12 cellular contexts compared by ENCODE assay signal in the genomic region with DNA sequence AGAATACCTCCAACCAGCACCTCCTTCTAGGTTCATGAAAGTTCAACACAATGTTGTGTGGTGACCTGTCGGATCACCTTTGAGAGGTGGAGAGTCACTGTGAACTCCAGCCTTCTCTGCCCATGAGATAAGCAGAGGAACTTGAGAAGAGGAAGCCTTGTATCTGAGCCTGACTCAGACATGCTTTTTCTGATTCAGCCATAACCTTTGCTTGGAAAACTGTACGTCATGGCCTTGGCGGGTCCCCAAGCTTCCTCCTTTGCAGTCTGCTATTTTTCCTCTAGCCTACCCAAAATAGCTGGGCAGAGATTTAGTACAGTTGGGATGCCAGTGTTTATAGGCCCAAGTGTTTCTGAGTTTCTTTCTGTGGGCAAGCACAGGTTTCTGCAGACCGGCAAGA.
DNase-seq lines count a peak whose midpoint lies in the region; ATAC-seq, FAIRE-seq and TF ChIP-seq lines count a peak whose summit lies in the region.
"Had no signal": no experiment of that assay in that cellular context is flagged by ENCODE, and none has a peak within 500 bp of the region (broad histone marks: within the 10 kb centered on the region; RNA-seq: fewer than 3 reads in every experiment).

No MANE protein-coding gene starts in this region.

- H3K27me3 ChIP-seq in bronchial epithelial cell (ENCODE audit: control insufficient read depth, insufficient read depth, low read length) (no peaks in the 10 kb centered on the region), gastrocnemius medialis (no peaks in the 10 kb centered on the region)
- H3K27me3 ChIP-seq: foreskin keratinocyte had no signal

- TF ChIP-seq CTCF in bronchial epithelial cell (IDR thresholded peaks at IDR 0.05; ENCODE audit: insufficient read depth, low read length, severe bottlenecking): no peak
- no peak for TF ChIP-seq CTCF in gastrocnemius medialis (IDR thresholded peaks at IDR 0.05 in 4 of 5, conservative IDR thresholded peaks at IDR 0.05 in 1 of 5)

- no peak overlapping the region for H3K27ac ChIP-seq in gastrocnemius medialis
- H3K27ac ChIP-seq: foreskin keratinocyte had no signal

- no peaks in the 10 kb centered on the region for H3K27me3 Mint-ChIP-seq in T-helper 17 cell

- no peak for FAIRE-seq in bronchial epithelial cell (lab: Jason Lieb, UNC)
- FAIRE-seq: GM12878 had no signal

- no peaks in the 10 kb centered on the region for H3K9me3 ChIP-seq in gastrocnemius medialis
- H3K9me3 ChIP-seq in T-helper 17 cell (ENCODE audit: control insufficient read depth, low read length, poor library complexity, severe bottlenecking): no peaks in the 10 kb centered on the region

- H3K36me3 Mint-ChIP-seq in T-helper 17 cell (ENCODE audit: low read depth): no peaks in the 10 kb centered on the region
- H3K36me3 Mint-ChIP-seq: naive B cell had no signal

- in situ Hi-C loops in gastrocnemius medialis (cut with MboI; ENCODE audit: low sequenced_read_pairs in 4 of 4): no loop called here

- peaks cover 6 to 16% of the 10 kb centered on the region in 2 donors for H3K4me1 ChIP-seq in gastrocnemius medialis
- H3K4me1 ChIP-seq: foreskin keratinocyte had no signal

- intact Hi-C loops in gastrocnemius medialis (cut with DNase I; ENCODE audit: low total_unique reads): no loop called here

- H3K36me3 ChIP-seq in bronchial epithelial cell (ENCODE audit: control insufficient read depth, insufficient read depth, low read length): no peaks in the 10 kb centered on the region
- H3K36me3 ChIP-seq in gastrocnemius medialis: no peaks in the 10 kb centered on the region

- no peak for TF ChIP-seq POLR2A in gastrocnemius medialis (IDR thresholded peaks at IDR 0.05)

- H3K4me3 ChIP-seq in bronchial epithelial cell (ENCODE audit: low read depth, low read length): no peak overlapping the region
- H3K4me3 ChIP-seq in gastrocnemius medialis: no peak overlapping the region
- H3K4me3 ChIP-seq: GM12878 had no signal

- H3K4me3 Mint-ChIP-seq in T-helper 17 cell: no peak overlapping the region
- H3K4me3 Mint-ChIP-seq: naive B cell had no signal

- H3K27ac Mint-ChIP-seq in T-helper 17 cell: no peak overlapping the region
- H3K27ac Mint-ChIP-seq: naive B cell had no signal

- no peaks in the 10 kb centered on the region for H3K4me1 Mint-ChIP-seq in T-helper 17 cell

- peak in 1 of 2 donors; percentile 55 for ATAC-seq in gastrocnemius medialis
- no peak for ATAC-seq in HG03045 (IDR thresholded peaks at IDR 0.05; ENCODE audit: unreplicated experiment)
- ATAC-seq in HG03457 (IDR thresholded peaks at IDR 0.05; ENCODE audit: unreplicated experiment): no peak
- no peak for ATAC-seq in HG02759 (IDR thresholded peaks at IDR 0.05; ENCODE audit: unreplicated experiment)
- ATAC-seq in T-helper 17 cell: no peak
- ATAC-seq: foreskin keratinocyte, GM12878 had no signal

- DNase-seq in Kasumi-1 (lab: John Stamatoyannopoulos, UW) (peak; percentile 9 to 15), bronchial epithelial cell (ENCODE audit: low read depth) (peak; percentile 89), inferior parietal cortex (ENCODE audit: extremely low spot score) (peak; percentile 28), gastrocnemius medialis (peak; percentile 2 to 30), T-helper 17 cell (no peak)
- DNase-seq: naive B cell; stimulated activated CD4-positive, alpha-beta T cell treated with anti-CD3 and anti-CD28 coated beads, Interleukin-2, amount 100 ng/mL, for 48 hours had no signal

Comparison
In these comparisons a context has a peak if more than half of its experiments do, and no peak if none do; other contexts are left out.
1. DNase-seq: peak in Kasumi-1 (2 of 2), bronchial epithelial cell (single experiment), inferior parietal cortex (single experiment) and gastrocnemius medialis (2 of 2); none in T-helper 17 cell (0 of 3).